Comparison of ENCODE assay signal across 15 cellular contexts in genomic region chr6:41600499-41601247, GRCh38. TPM values are rescaled to one million over a fixed set of nuclear protein-coding genes. Genes with fewer than 3 reads are reported as not detected.
"Had no signal": no experiment of that assay in that cellular context is flagged by ENCODE, and none has a peak within 500 bp of the region (broad histone marks: within the 10 kb centered on the region; RNA-seq: fewer than 3 reads in every experiment).

No MANE protein-coding gene starts in this region.

- DNase-seq: activated CD4-positive, alpha-beta T cell treated with anti-CD3 and anti-CD28 coated beads for 48 hours; activated CD8-positive, alpha-beta memory T cell treated with anti-CD3 and anti-CD28 coated beads, Interleukin-2, amount 50 U/mL, for 48 hours; activated CD8-positive, alpha-beta T cell treated with anti-CD3 and anti-CD28 coated beads, Interleukin-2, amount 10 ng/mL, durations not matched to agents 7 days and 5 days; amniotic stem cell; cerebellar nuclear complex; hypothalamus; kidney glomerular epithelial cell; naive B cell; occipital lobe had no signal

- H3K36me3 Mint-ChIP-seq: activated naive CD4-positive, alpha-beta T cell treated with anti-CD3 and anti-CD28 coated beads, Interleukin-2, amount 50 U/mL, for 72 hours; naive B cell had no signal

- H3K4me3 Mint-ChIP-seq: activated CD8-positive, alpha-beta T cell treated with anti-CD3 and anti-CD28 coated beads, Interleukin-2, amount 10 ng/mL, durations not matched to agents 7 days and 5 days; activated T-helper 1 cell treated with anti-CD3 and anti-CD28 coated beads, Interleukin-12 subunit alpha, Interleukin-12 subunit beta, Interleukin-2, Interleukin-4 antibody, amounts not matched to agents 30 ng/mL and 10 ng/mL and 1 ng/mL, durations not matched to agents 14 hours and 24 hours and 36 hours had no signal

- H3K27ac ChIP-seq: WERI-Rb-1 had no signal

- H3K4me3 ChIP-seq: lung had no signal

- H3K9me3 Mint-ChIP-seq: activated naive CD4-positive, alpha-beta T cell treated with anti-CD3 and anti-CD28 coated beads, Interleukin-2, amount 50 U/mL, for 72 hours; activated T-helper 1 cell treated with anti-CD3 and anti-CD28 coated beads, Interleukin-12 subunit alpha, Interleukin-12 subunit beta, Interleukin-2, Interleukin-4 antibody, amounts not matched to agents 30 ng/mL and 10 ng/mL and 1 ng/mL, durations not matched to agents 14 hours and 24 hours and 36 hours; naive B cell had no signal

- ATAC-seq: activated CD8-positive, alpha-beta T cell treated with anti-CD3 and anti-CD28 coated beads, Interleukin-2, amount 10 ng/mL, durations not matched to agents 7 days and 5 days; activated naive CD4-positive, alpha-beta T cell treated with anti-CD3 and anti-CD28 coated beads, Interleukin-2, amount 50 U/mL, for 72 hours; esophagus mucosa had no signal

- H3K27ac Mint-ChIP-seq: activated CD8-positive, alpha-beta T cell treated with anti-CD3 and anti-CD28 coated beads, Interleukin-2, amount 10 ng/mL, durations not matched to agents 7 days and 5 days; activated naive CD4-positive, alpha-beta T cell treated with anti-CD3 and anti-CD28 coated beads, Interleukin-2, amount 50 U/mL, for 72 hours; activated T-helper 1 cell treated with anti-CD3 and anti-CD28 coated beads, Interleukin-12 subunit alpha, Interleukin-12 subunit beta, Interleukin-2, Interleukin-4 antibody, amounts not matched to agents 30 ng/mL and 10 ng/mL and 1 ng/mL, durations not matched to agents 14 hours and 24 hours and 36 hours had no signal

RNA-seq across cellular contexts. Expression of gene MDFI, which starts 37.6 kb away (rescaled TPM):
- total RNA-seq: activated CD8-positive, alpha-beta T cell treated with anti-CD3 and anti-CD28 coated beads, Interleukin-2, amount 10 ng/mL, durations not matched to agents 7 days and 5 days; activated naive CD4-positive, alpha-beta T cell treated with anti-CD3 and anti-CD28 coated beads, Interleukin-2, amount 50 U/mL, for 72 hours; activated T-helper 1 cell treated with anti-CD3 and anti-CD28 coated beads, Interleukin-12 subunit alpha, Interleukin-12 subunit beta, Interleukin-2, Interleukin-4 antibody, amounts not matched to agents 30 ng/mL and 10 ng/mL and 1 ng/mL, durations not matched to agents 14 hours and 24 hours and 36 hours; T-helper 1 cell treated with Interleukin-12 subunit alpha and Interleukin-12 subunit beta and Interleukin-4 antibody, amounts not matched to agents 30 ng/mL and 1 ng/mL, for 36 hours had no signal
